Comparison of ENCODE assay signal across 1 cellular context in the genomic region with DNA sequence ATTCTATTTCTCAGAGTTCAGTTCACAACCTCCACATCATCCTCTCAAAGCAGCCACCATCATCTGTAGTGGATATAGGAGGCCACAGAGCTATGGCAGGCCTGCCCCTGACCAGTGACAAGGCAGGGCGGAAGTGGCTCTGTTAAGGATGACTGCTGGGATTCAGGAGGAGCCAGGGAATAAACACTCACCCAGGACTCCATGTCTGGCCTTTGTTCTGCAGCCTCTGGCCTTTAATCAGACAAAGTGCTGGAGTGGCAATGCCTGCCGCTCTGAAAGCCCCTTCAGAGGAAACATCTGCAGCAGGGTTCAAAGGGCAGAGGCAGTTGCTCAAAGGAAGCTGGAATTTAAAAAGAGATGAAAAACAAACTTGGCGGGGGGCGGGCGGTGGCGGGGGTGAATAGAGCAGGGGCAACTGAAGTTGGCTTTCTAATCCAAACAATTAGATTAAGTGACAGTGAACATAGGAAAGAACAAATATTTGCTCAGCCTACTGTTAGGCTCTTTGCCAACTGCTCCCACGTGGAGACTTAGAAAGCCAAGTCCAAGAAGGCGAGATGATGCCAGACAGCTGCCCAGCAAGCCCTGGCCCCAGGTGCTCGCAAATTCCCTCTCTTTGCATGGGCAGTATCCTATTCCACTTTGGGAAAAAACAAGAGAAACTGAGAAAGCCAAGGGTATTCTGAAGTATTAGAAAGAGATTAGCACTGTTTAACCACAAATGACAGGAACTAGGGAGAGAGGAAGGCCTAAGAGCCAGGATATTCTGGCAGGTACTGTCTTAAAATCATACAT.
A peak's percentile ranks its signal among the peaks of the same experiment; 100 is the strongest.
TF ChIP-seq lines count a peak whose summit lies in the region.

No MANE protein-coding gene starts in this region.

TF ChIP-seq in HepG2, 621 proteins besides CTCF, POLR2A, EP300 and RAD21 (continued from another document and continues in another):
- TF ChIP-seq RBM39 (IDR thresholded peaks at IDR 0.05; ENCODE audit: low read depth, low read length, poor library complexity, severe bottlenecking) (no peak), PITX1 (CRISPR knock-in tag; IDR thresholded peaks at IDR 0.05) (peak; percentile 86), TBX2 (CRISPR knock-in tag; IDR thresholded peaks at IDR 0.05; ENCODE audit: borderline replicate concordance) (no peak), SALL2 (CRISPR knock-in tag; IDR thresholded peaks at IDR 0.05) (no peak), EHMT2 (IDR thresholded peaks at IDR 0.05; ENCODE audit: borderline replicate concordance, low read depth, low read length) (no peak), MED1 (CRISPR knock-in tag; IDR thresholded peaks at IDR 0.05) (peak; percentile 12; the same call in 1 of the 2 replicates), CSRNP1 (CRISPR knock-in tag; IDR thresholded peaks at IDR 0.05) (no peak), TP53 (CRISPR knock-in tag; conservative IDR thresholded peaks at IDR 0.05) (no peak), KLF11 (CRISPR knock-in tag; IDR thresholded peaks at IDR 0.05) (no peak), ZNF333 (CRISPR knock-in tag; IDR thresholded peaks at IDR 0.05; ENCODE audit: borderline replicate concordance) (no peak), ZNF564 (CRISPR knock-in tag; IDR thresholded peaks at IDR 0.05) (0 out of 2 replicates have a peak, but pooled peaks have one; percentile 30), NCOR1 (IDR thresholded peaks at IDR 0.05; ENCODE audit: borderline replicate concordance, low read length) (peak; percentile 88; the same call in 1 of the 2 replicates), RAD51 (IDR thresholded peaks at IDR 0.05; ENCODE audit: borderline replicate concordance) (no peak), ZNF552 (CRISPR knock-in tag; IDR thresholded peaks at IDR 0.05; ENCODE audit: borderline replicate concordance) (no peak), ZNF574 (CRISPR knock-in tag; IDR thresholded peaks at IDR 0.05) (peak; percentile 87), ZNF530 (CRISPR knock-in tag; IDR thresholded peaks at IDR 0.05; ENCODE audit: low read depth) (no peak), NCOA1 (CRISPR knock-in tag; IDR thresholded peaks at IDR 0.05) (no peak), SOX13 (IDR thresholded peaks at IDR 0.05) (peak; percentile 29; the same call in 1 of the 2 replicates), SOX13 (CRISPR knock-in tag; conservative IDR thresholded peaks at IDR 0.05 in 1 of 2, IDR thresholded peaks at IDR 0.05 in 1 of 2) (peak in 1 of 2 experiments; percentile 76; a peak in 2 of 4 replicates), ZNF350 (CRISPR knock-in tag; IDR thresholded peaks at IDR 0.05; ENCODE audit: borderline replicate concordance, low read depth) (no peak; the same call in 1 of the 2 replicates), NFE2L1 (CRISPR knock-in tag; IDR thresholded peaks at IDR 0.05; ENCODE audit: borderline replicate concordance) (no peak), SMARCE1 (IDR thresholded peaks at IDR 0.05; ENCODE audit: borderline replicate concordance) (no peak), NFRKB (IDR thresholded peaks at IDR 0.05) (no peak), CENPX (CRISPR knock-in tag; IDR thresholded peaks at IDR 0.05) (no peak), NPAS2 (CRISPR knock-in tag; IDR thresholded peaks at IDR 0.05; ENCODE audit: borderline replicate concordance) (no peak), KLF13 (CRISPR knock-in tag; IDR thresholded peaks at IDR 0.05) (no peak), ZNF234 (CRISPR knock-in tag; conservative IDR thresholded peaks at IDR 0.05) (no peak), CREM (IDR thresholded peaks at IDR 0.05) (peak; percentile 44; the same call in 1 of the 2 replicates), CREM (CRISPR knock-in tag; IDR thresholded peaks at IDR 0.05) (no peak), ZNF746 (CRISPR knock-in tag; IDR thresholded peaks at IDR 0.05) (0 out of 2 replicates have a peak, but pooled peaks have one; percentile 36), ZNF639 (CRISPR knock-in tag; conservative IDR thresholded peaks at IDR 0.05) (no peak), ZBTB8A (CRISPR knock-in tag; IDR thresholded peaks at IDR 0.05; ENCODE audit: borderline replicate concordance, low read depth) (no peak), BCL6 (CRISPR knock-in tag; IDR thresholded peaks at IDR 0.05) (peak; percentile 75; the same call in 1 of the 2 replicates), SKI (IDR thresholded peaks at IDR 0.05; ENCODE audit: partially characterized antibody) (no peak), ZNF777 (CRISPR knock-in tag; IDR thresholded peaks at IDR 0.05) (no peak), NR2F6 (IDR thresholded peaks at IDR 0.05) (peak; percentile 81), NR2F6 (CRISPR knock-in tag; IDR thresholded peaks at IDR 0.05) (peak; percentile 25), FOXJ3 (CRISPR knock-in tag; IDR thresholded peaks at IDR 0.05; ENCODE audit: borderline replicate concordance) (no peak; the same call in 1 of the 2 replicates), GLI4 (CRISPR knock-in tag; IDR thresholded peaks at IDR 0.05; ENCODE audit: borderline replicate concordance) (no peak), KLF9 (CRISPR knock-in tag; IDR thresholded peaks at IDR 0.05; ENCODE audit: low read depth) (no peak), RCOR2 (CRISPR knock-in tag; IDR thresholded peaks at IDR 0.05) (no peak; the same call in 1 of the 2 replicates), ZNF850 (CRISPR knock-in tag; conservative IDR thresholded peaks at IDR 0.05) (no peak)
- TF ChIP-seq, protein P1, sequence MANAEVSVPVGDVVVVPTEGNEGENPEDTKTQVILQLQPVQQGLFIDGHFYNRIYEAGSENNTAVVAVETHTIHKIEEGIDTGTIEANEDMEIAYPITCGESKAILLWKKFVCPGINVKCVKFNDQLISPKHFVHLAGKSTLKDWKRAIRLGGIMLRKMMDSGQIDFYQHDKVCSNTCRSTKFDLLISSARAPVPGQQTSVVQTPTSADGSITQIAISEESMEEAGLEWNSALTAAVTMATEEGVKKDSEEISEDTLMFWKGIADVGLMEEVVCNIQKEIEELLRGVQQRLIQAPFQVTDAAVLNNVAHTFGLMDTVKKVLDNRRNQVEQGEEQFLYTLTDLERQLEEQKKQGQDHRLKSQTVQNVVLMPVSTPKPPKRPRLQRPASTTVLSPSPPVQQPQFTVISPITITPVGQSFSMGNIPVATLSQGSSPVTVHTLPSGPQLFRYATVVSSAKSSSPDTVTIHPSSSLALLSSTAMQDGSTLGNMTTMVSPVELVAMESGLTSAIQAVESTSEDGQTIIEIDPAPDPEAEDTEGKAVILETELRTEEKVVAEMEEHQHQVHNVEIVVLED (CRISPR knock-in tag; IDR thresholded peaks at IDR 0.05; ENCODE audit: borderline replicate concordance), result no peak
- TF ChIP-seq, protein P2, sequence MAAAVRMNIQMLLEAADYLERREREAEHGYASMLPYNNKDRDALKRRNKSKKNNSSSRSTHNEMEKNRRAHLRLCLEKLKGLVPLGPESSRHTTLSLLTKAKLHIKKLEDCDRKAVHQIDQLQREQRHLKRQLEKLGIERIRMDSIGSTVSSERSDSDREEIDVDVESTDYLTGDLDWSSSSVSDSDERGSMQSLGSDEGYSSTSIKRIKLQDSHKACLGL (CRISPR knock-in tag; IDR thresholded peaks at IDR 0.05), result no peak
- TF ChIP-seq, protein P3, sequence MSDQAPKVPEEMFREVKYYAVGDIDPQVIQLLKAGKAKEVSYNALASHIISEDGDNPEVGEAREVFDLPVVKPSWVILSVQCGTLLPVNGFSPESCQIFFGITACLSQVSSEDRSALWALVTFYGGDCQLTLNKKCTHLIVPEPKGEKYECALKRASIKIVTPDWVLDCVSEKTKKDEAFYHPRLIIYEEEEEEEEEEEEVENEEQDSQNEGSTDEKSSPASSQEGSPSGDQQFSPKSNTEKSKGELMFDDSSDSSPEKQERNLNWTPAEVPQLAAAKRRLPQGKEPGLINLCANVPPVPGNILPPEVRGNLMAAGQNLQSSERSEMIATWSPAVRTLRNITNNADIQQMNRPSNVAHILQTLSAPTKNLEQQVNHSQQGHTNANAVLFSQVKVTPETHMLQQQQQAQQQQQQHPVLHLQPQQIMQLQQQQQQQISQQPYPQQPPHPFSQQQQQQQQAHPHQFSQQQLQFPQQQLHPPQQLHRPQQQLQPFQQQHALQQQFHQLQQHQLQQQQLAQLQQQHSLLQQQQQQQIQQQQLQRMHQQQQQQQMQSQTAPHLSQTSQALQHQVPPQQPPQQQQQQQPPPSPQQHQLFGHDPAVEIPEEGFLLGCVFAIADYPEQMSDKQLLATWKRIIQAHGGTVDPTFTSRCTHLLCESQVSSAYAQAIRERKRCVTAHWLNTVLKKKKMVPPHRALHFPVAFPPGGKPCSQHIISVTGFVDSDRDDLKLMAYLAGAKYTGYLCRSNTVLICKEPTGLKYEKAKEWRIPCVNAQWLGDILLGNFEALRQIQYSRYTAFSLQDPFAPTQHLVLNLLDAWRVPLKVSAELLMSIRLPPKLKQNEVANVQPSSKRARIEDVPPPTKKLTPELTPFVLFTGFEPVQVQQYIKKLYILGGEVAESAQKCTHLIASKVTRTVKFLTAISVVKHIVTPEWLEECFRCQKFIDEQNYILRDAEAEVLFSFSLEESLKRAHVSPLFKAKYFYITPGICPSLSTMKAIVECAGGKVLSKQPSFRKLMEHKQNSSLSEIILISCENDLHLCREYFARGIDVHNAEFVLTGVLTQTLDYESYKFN (CRISPR knock-in tag; conservative IDR thresholded peaks at IDR 0.05), result peak; percentile 88
- TF ChIP-seq, protein P4, sequence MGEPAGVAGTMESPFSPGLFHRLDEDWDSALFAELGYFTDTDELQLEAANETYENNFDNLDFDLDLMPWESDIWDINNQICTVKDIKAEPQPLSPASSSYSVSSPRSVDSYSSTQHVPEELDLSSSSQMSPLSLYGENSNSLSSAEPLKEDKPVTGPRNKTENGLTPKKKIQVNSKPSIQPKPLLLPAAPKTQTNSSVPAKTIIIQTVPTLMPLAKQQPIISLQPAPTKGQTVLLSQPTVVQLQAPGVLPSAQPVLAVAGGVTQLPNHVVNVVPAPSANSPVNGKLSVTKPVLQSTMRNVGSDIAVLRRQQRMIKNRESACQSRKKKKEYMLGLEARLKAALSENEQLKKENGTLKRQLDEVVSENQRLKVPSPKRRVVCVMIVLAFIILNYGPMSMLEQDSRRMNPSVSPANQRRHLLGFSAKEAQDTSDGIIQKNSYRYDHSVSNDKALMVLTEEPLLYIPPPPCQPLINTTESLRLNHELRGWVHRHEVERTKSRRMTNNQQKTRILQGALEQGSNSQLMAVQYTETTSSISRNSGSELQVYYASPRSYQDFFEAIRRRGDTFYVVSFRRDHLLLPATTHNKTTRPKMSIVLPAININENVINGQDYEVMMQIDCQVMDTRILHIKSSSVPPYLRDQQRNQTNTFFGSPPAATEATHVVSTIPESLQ (CRISPR knock-in tag; conservative IDR thresholded peaks at IDR 0.05), result no peak
- TF ChIP-seq, protein P5, sequence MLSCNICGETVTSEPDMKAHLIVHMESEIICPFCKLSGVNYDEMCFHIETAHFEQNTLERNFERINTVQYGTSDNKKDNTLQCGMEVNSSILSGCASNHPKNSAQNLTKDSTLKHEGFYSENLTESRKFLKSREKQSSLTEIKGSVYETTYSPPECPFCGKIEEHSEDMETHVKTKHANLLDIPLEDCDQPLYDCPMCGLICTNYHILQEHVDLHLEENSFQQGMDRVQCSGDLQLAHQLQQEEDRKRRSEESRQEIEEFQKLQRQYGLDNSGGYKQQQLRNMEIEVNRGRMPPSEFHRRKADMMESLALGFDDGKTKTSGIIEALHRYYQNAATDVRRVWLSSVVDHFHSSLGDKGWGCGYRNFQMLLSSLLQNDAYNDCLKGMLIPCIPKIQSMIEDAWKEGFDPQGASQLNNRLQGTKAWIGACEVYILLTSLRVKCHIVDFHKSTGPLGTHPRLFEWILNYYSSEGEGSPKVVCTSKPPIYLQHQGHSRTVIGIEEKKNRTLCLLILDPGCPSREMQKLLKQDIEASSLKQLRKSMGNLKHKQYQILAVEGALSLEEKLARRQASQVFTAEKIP (CRISPR knock-in tag; IDR thresholded peaks at IDR 0.05; ENCODE audit: borderline replicate concordance), result no peak
- TF ChIP-seq, protein P6, sequence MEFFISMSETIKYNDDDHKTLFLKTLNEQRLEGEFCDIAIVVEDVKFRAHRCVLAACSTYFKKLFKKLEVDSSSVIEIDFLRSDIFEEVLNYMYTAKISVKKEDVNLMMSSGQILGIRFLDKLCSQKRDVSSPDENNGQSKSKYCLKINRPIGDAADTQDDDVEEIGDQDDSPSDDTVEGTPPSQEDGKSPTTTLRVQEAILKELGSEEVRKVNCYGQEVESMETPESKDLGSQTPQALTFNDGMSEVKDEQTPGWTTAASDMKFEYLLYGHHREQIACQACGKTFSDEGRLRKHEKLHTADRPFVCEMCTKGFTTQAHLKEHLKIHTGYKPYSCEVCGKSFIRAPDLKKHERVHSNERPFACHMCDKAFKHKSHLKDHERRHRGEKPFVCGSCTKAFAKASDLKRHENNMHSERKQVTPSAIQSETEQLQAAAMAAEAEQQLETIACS (CRISPR knock-in tag; IDR thresholded peaks at IDR 0.05), result no peak
